ENCODE assay signal across 16 cellular contexts in genomic region chr7:27032843-27033242, GRCh38.
DNase-seq lines count a peak whose midpoint lies in the region; ATAC-seq, FAIRE-seq and TF ChIP-seq lines count a peak whose summit lies in the region.
"Had no signal": no experiment of that assay in that cellular context is flagged by ENCODE, and none has a peak within 500 bp of the region (broad histone marks: within the 10 kb centered on the region; RNA-seq: fewer than 3 reads in every experiment).

No MANE protein-coding gene starts in this region.

- H4K20me1 ChIP-seq in endothelial cell of umbilical vein (replicated peaks; ENCODE audit: control insufficient read depth, extremely low read depth, insufficient read depth, low read length) = no peaks in the 10 kb centered on the region
- no peaks in the 10 kb centered on the region for H4K20me1 ChIP-seq in Karpas-422 (ENCODE audit: insufficient read depth, low read depth, low read length)
- H4K20me1 ChIP-seq: BLaER1 treated with 17β-estradiol and CSF1 and Interleukin-3, amounts not matched to agents 10 nM and 100 nM had no signal

- H3K4me3 Mint-ChIP-seq in stimulated activated naive CD8-positive, alpha-beta T cell treated with anti-CD3 and anti-CD28 coated beads, Interleukin-15, Interleukin-2, amounts not matched to agents 100 ng/mL and 50 ng/mL, for 24 hours = no peak overlapping the region
- H3K4me3 Mint-ChIP-seq: IgD-negative memory B cell; T-helper 1 cell treated with Interleukin-12 subunit alpha and Interleukin-12 subunit beta and Interleukin-4 antibody, amounts not matched to agents 30 μg/mL and 1 μg/mL, for 36 hours had no signal

- H3K9me2 ChIP-seq in Karpas-422 (replicated peaks; ENCODE audit: insufficient read depth, low read length) = no peaks in the 10 kb centered on the region

- H3K36me3 Mint-ChIP-seq in stimulated activated naive CD8-positive, alpha-beta T cell treated with anti-CD3 and anti-CD28 coated beads, Interleukin-15, Interleukin-2, amounts not matched to agents 100 ng/mL and 50 ng/mL, for 24 hours (ENCODE audit: low read depth) = no peaks in the 10 kb centered on the region
- H3K36me3 Mint-ChIP-seq: IgD-negative memory B cell had no signal

- peak overlapping the region; percentile 41 for H3K27ac Mint-ChIP-seq in stimulated activated naive CD8-positive, alpha-beta T cell treated with anti-CD3 and anti-CD28 coated beads, Interleukin-15, Interleukin-2, amounts not matched to agents 100 ng/mL and 50 ng/mL, for 24 hours
- H3K27ac Mint-ChIP-seq: progenitor cell of endocrine pancreas; T-helper 1 cell treated with Interleukin-12 subunit alpha and Interleukin-12 subunit beta and Interleukin-4 antibody, amounts not matched to agents 30 μg/mL and 1 μg/mL, for 36 hours had no signal

- POLR2A ChIA-PET in endothelial cell of umbilical vein (lab: Charles Lee) = no interaction called here

- CTCF ChIA-PET in endothelial cell of umbilical vein (lab: Charles Lee) = interaction anchor here (1.6 kb wide), 1 partner anchor 9 kb away, joined by 5 read pairs; no protein-coding TSS in a partner anchor

- H3K27ac ChIP-seq in endothelial cell of umbilical vein (ENCODE audit: insufficient read depth, low read depth, low read length) (no peak overlapping the region), Karpas-422 (ENCODE audit: low read length) (no peak overlapping the region), prostate gland (no peak overlapping the region)
- H3K27ac ChIP-seq: BLaER1 treated with 17β-estradiol and CSF1 and Interleukin-3, amounts not matched to agents 10 nM and 100 nM had no signal

- H3K9me1 ChIP-seq in endothelial cell of umbilical vein (replicated peaks; ENCODE audit: control insufficient read depth, extremely low read depth, insufficient read depth, low read length) = no peaks in the 10 kb centered on the region

- H3K4me1 ChIP-seq in endothelial cell of umbilical vein (ENCODE audit: control insufficient read depth, extremely low read depth, insufficient read depth, low read length) (peaks cover 10% of the 10 kb centered on the region), Karpas-422 (ENCODE audit: low read length) (peaks cover 15% of the 10 kb centered on the region), prostate gland (replicated peaks) (no peaks in the 10 kb centered on the region)

- no peaks in the 10 kb centered on the region for H3K9me3 ChIP-seq in endothelial cell of umbilical vein (replicated peaks; ENCODE audit: control insufficient read depth, insufficient read depth, low read length)
- no peaks in the 10 kb centered on the region for H3K9me3 ChIP-seq in Karpas-422 (ENCODE audit: low read length)
- no peaks in the 10 kb centered on the region for H3K9me3 ChIP-seq in prostate gland
- H3K9me3 ChIP-seq: BLaER1 treated with 17β-estradiol and CSF1 and Interleukin-3, amounts not matched to agents 10 nM and 100 nM; upper lobe of left lung had no signal

- WGBS in prostate gland = 10% methylated on average over 1 of the region's 1 CpG

- H3K36me3 ChIP-seq in endothelial cell of umbilical vein (ENCODE audit: control insufficient read depth in 2 of 2, extremely low read depth in 1 of 2, insufficient read depth in 2 of 2, low read length in 2 of 2) = no peaks in the 10 kb centered on the region
- H3K36me3 ChIP-seq in Karpas-422 (ENCODE audit: insufficient read depth, low read length) = no peaks in the 10 kb centered on the region
- no peaks in the 10 kb centered on the region for H3K36me3 ChIP-seq in prostate gland
- H3K36me3 ChIP-seq: BLaER1 treated with 17β-estradiol and CSF1 and Interleukin-3, amounts not matched to agents 10 nM and 100 nM; upper lobe of left lung had no signal

- H3K27me3 ChIP-seq in endothelial cell of umbilical vein (ENCODE audit: control insufficient read depth in 2 of 2, insufficient read depth in 2 of 2, low read length in 2 of 2) = no peaks in the 10 kb centered on the region
- no peaks in the 10 kb centered on the region for H3K27me3 ChIP-seq in Karpas-422 (ENCODE audit: low read length)
- H3K27me3 ChIP-seq in prostate gland (replicated peaks; ENCODE audit: insufficient read depth) = no peaks in the 10 kb centered on the region
- H3K27me3 ChIP-seq: BLaER1 treated with 17β-estradiol and CSF1 and Interleukin-3, amounts not matched to agents 10 nM and 100 nM; upper lobe of left lung had no signal

- H3K27me3 Mint-ChIP-seq in stimulated activated naive CD8-positive, alpha-beta T cell treated with anti-CD3 and anti-CD28 coated beads, Interleukin-15, Interleukin-2, amounts not matched to agents 100 ng/mL and 50 ng/mL, for 24 hours = no peaks in the 10 kb centered on the region
- H3K27me3 Mint-ChIP-seq: IgD-negative memory B cell, progenitor cell of endocrine pancreas had no signal

- TF ChIP-seq CTCF in endothelial cell of umbilical vein (IDR thresholded peaks at IDR 0.05; ENCODE audit: extremely low read depth in 1 of 2, insufficient read depth in 1 of 2, low read depth in 1 of 2, low read length in 2 of 2) = no peak
- no peak for TF ChIP-seq CTCF in omental fat pad (IDR thresholded peaks at IDR 0.05)
- TF ChIP-seq CTCF in prostate gland (IDR thresholded peaks at IDR 0.05) = no peak

- peaks cover 25% of the 10 kb centered on the region for H3K4me1 Mint-ChIP-seq in stimulated activated naive CD8-positive, alpha-beta T cell treated with anti-CD3 and anti-CD28 coated beads, Interleukin-15, Interleukin-2, amounts not matched to agents 100 ng/mL and 50 ng/mL, for 24 hours (ENCODE audit: low read depth)

- H3K4me2 ChIP-seq in endothelial cell of umbilical vein (ENCODE audit: insufficient read depth, low read length) (no peak overlapping the region), Karpas-422 (ENCODE audit: low read depth, low read length, poor library complexity, severe bottlenecking) (no peak overlapping the region)

- dilution Hi-C loops in endothelial cell of umbilical vein (cut with MboI; ENCODE audit: extremely low pct_ligation_motif_present, low sequenced_read_pairs) = no loop called here

- TF ChIP-seq POLR2A in endothelial cell of umbilical vein (IDR thresholded peaks at IDR 0.05; ENCODE audit: low read depth, low read length) (no peak), prostate gland (IDR thresholded peaks at IDR 0.05) (no peak)

- DNase-seq in stimulated activated naive CD8-positive, alpha-beta T cell treated with anti-CD3 and anti-CD28 coated beads, Interleukin-15, Interleukin-2, amounts not matched to agents 100 U/mL and 50 U/mL, for 24 hours = no peak
- DNase-seq in NCI-H146 treated with DMSO at 0.1 percent for 48 hours (lab: John Stamatoyannopoulos, UW; ENCODE audit: unreplicated experiment) = peak; percentile 9
- no peak for DNase-seq in endothelial cell of umbilical vein (ENCODE audit: low read depth, low spot score)
- DNase-seq in Karpas-422 = no peak
- DNase-seq in activated CD8-positive, alpha-beta memory T cell treated with anti-CD3 and anti-CD28 coated beads for 24 hours = no peak
- no peak for DNase-seq in omental fat pad (ENCODE audit: low spot score)
- DNase-seq in prostate gland (ENCODE audit: low spot score) = no peak
- DNase-seq: activated CD8-positive, alpha-beta memory T cell treated with anti-CD3 and anti-CD28 coated beads, Interleukin-2, amount 50 U/mL, for 48 hours; upper lobe of left lung had no signal

- ATAC-seq in stimulated activated naive CD8-positive, alpha-beta T cell treated with anti-CD3 and anti-CD28 coated beads, Interleukin-15, Interleukin-2, amounts not matched to agents 100 U/mL and 50 U/mL, for 24 hours = no peak
- ATAC-seq in omental fat pad (ENCODE audit: low FRiP score) = no peak
- ATAC-seq: esophagus mucosa, left lobe of liver had no signal

- no TSS peak for BruUV-seq in endothelial cell of umbilical vein (replicated peaks; lab: Mats Ljungman, UMichigan)

- H3K9ac ChIP-seq in endothelial cell of umbilical vein (replicated peaks; ENCODE audit: extremely low read depth, insufficient read depth, low read length) = no peak overlapping the region
- no peak overlapping the region for H3K9ac ChIP-seq in Karpas-422 (ENCODE audit: low read length)
- H3K9ac ChIP-seq: BLaER1 treated with 17β-estradiol and CSF1 and Interleukin-3, amounts not matched to agents 10 nM and 100 nM had no signal

- no peaks in the 10 kb centered on the region for H3K9me3 Mint-ChIP-seq in stimulated activated naive CD8-positive, alpha-beta T cell treated with anti-CD3 and anti-CD28 coated beads, Interleukin-15, Interleukin-2, amounts not matched to agents 100 ng/mL and 50 ng/mL, for 24 hours
- H3K9me3 Mint-ChIP-seq: IgD-negative memory B cell; T-helper 1 cell treated with Interleukin-12 subunit alpha and Interleukin-12 subunit beta and Interleukin-4 antibody, amounts not matched to agents 30 μg/mL and 1 μg/mL, for 36 hours had no signal

- no peak overlapping the region for H3K4me3 ChIP-seq in endothelial cell of umbilical vein (replicated peaks in 1 of 3; ENCODE audit: insufficient read depth in 1 of 3, low read depth in 1 of 3, low read length in 3 of 3)
- no peak overlapping the region for H3K4me3 ChIP-seq in Karpas-422 (ENCODE audit: low read length)
- no peak overlapping the region for H3K4me3 ChIP-seq in prostate gland
- H3K4me3 ChIP-seq: BLaER1 treated with 17β-estradiol and CSF1 and Interleukin-3, amounts not matched to agents 10 nM and 100 nM; upper lobe of left lung had no signal

- H2AFZ ChIP-seq in endothelial cell of umbilical vein (ENCODE audit: low read depth, low read length) (peak overlapping the region; percentile 68), Karpas-422 (ENCODE audit: low read length) (no peak overlapping the region)

- H3K79me2 ChIP-seq in endothelial cell of umbilical vein (ENCODE audit: control insufficient read depth, insufficient read depth, low read length) (no peaks in the 10 kb centered on the region), Karpas-422 (ENCODE audit: low read length) (no peaks in the 10 kb centered on the region)

- FAIRE-seq in endothelial cell of umbilical vein (lab: Jason Lieb, UNC) = no peak

- intact Hi-C loops in endothelial cell of umbilical vein (cut with micrococcal nuclease) = no loop called here
- intact Hi-C loops in prostate gland (cut with DNase I) = no loop called here

TF ChIP-seq in endothelial cell of umbilical vein, 7 proteins besides CTCF, POLR2A, EP300 and RAD21:
- no peak for TF ChIP-seq POLR2AphosphoS5 (IDR thresholded peaks at IDR 0.05; ENCODE audit: insufficient read depth, low read depth, low read length)
- no peak for TF ChIP-seq JUN (IDR thresholded peaks at IDR 0.05; ENCODE audit: borderline replicate concordance, insufficient read depth, insufficient read length, low read depth)
- TF ChIP-seq EZH2 (IDR thresholded peaks at IDR 0.05; ENCODE audit: borderline replicate concordance, low read depth, low read length, severe bottlenecking) = no peak
- TF ChIP-seq FOS (IDR thresholded peaks at IDR 0.05; ENCODE audit: borderline replicate concordance, insufficient read depth, low read length) = no peak
- no peak for TF ChIP-seq MYC (IDR thresholded peaks at IDR 0.05; ENCODE audit: low read depth, low read length)
- TF ChIP-seq GATA2 (IDR thresholded peaks at IDR 0.05; ENCODE audit: insufficient read depth, insufficient read length, low read depth, low read length) = no peak
- TF ChIP-seq MAX (IDR thresholded peaks at IDR 0.05; ENCODE audit: insufficient read depth, insufficient read length) = no peak
TF ChIP-seq in endothelial cell of umbilical vein: peak in this region for 0.
